In genomic region chr6:6818078-6818639, GRCh38 we compare ENCODE assay signal across 28 cellular contexts.
"Had no signal": no experiment of that assay in that cellular context is flagged by ENCODE, and none has a peak within 500 bp of the region (broad histone marks: within the 10 kb centered on the region; RNA-seq: fewer than 3 reads in every experiment).

No MANE protein-coding gene starts in this region.

- H3K36me3 Mint-ChIP-seq: immature natural killer cell; natural killer cell treated with Interleukin-12 subunit alpha and Interleukin-12 subunit beta and Interleukin-15 and Interleukin-18, amount 100 ng/mL, for 72 hours had no signal

- H3K9me3 ChIP-seq: adrenal gland, ascending aorta, left ventricle myocardium inferior, neutrophil, ovary, prostate gland, spleen, thyroid gland had no signal

- H3K27me3 Mint-ChIP-seq: activated naive CD8-positive, alpha-beta T cell; dendritic cell treated with granulocyte-macrophage colony-stimulating factor and Interleukin-4, amounts not matched to agents 40 ng/mL and 50 ng/mL, for 4 days had no signal

- H3K79me2 ChIP-seq: hepatocyte had no signal

- DNase-seq: activated CD4-positive, alpha-beta T cell treated with anti-CD3 and anti-CD28 coated beads for 1 hour; activated CD4-positive, alpha-beta T cell treated with anti-CD3 and anti-CD28 coated beads, Interleukin-2, amount 50 U/mL, for 1 hour; activated CD8-positive, alpha-beta T cell treated with anti-CD3 and anti-CD28 coated beads, Interleukin-2, amount 10 ng/mL, durations not matched to agents 7 days and 5 days; activated gamma-delta T cell treated with Interleukin-2 at 50 U/mL for 16 hours; adrenal gland; brain microvascular endothelial cell; caudate nucleus; effector CD4-positive, alpha-beta T cell; erythroblast; foreskin melanocyte; glutamatergic neuron; immature natural killer cell; left ventricle myocardium inferior; ovary; spleen; stimulated activated CD4-positive, alpha-beta T cell treated with anti-CD3 and anti-CD28 coated beads, Interleukin-4, amount 100 ng/mL, for 24 hours; substantia nigra; thyroid gland had no signal

- H3K27me3 ChIP-seq: adrenal gland, ascending aorta, brain microvascular endothelial cell, hepatocyte, neutrophil, ovary, spleen, thyroid gland had no signal

- H3K27ac ChIP-seq: adrenal gland, ascending aorta, brain microvascular endothelial cell, hepatocyte, left ventricle myocardium inferior, neutrophil, ovary, prostate gland, spleen, thyroid gland, VCaP had no signal

- H2AFZ ChIP-seq: hepatocyte had no signal

- H3K4me3 Mint-ChIP-seq: activated CD8-positive, alpha-beta T cell treated with anti-CD3 and anti-CD28 coated beads, Interleukin-2, amount 10 ng/mL, durations not matched to agents 7 days and 5 days; activated naive CD8-positive, alpha-beta T cell; activated T-helper 1 cell treated with anti-CD3 and anti-CD28 coated beads, Interleukin-12 subunit alpha, Interleukin-12 subunit beta, Interleukin-2, Interleukin-4 antibody, amounts not matched to agents 30 ng/mL and 10 ng/mL and 1 ng/mL, durations not matched to agents 14 hours and 24 hours and 36 hours; dendritic cell treated with granulocyte-macrophage colony-stimulating factor and Interleukin-4, amounts not matched to agents 40 ng/mL and 50 ng/mL, for 4 days; immature natural killer cell; natural killer cell treated with Interleukin-12 subunit alpha and Interleukin-12 subunit beta and Interleukin-15 and Interleukin-18, amount 100 ng/mL, for 72 hours; stimulated activated naive CD8-positive, alpha-beta T cell treated with anti-CD3 and anti-CD28 coated beads, Interleukin-15, Interleukin-2, amounts not matched to agents 100 ng/mL and 50 ng/mL, for 24 hours had no signal

- ATAC-seq: activated CD8-positive, alpha-beta T cell treated with anti-CD3 and anti-CD28 coated beads, Interleukin-2, amount 10 ng/mL, durations not matched to agents 7 days and 5 days; natural killer cell treated with Interleukin-12 subunit alpha and Interleukin-12 subunit beta and Interleukin-15 and Interleukin-18, amount 100 ng/mL, for 72 hours had no signal

- H3K9me3 Mint-ChIP-seq: activated T-helper 1 cell treated with anti-CD3 and anti-CD28 coated beads, Interleukin-12 subunit alpha, Interleukin-12 subunit beta, Interleukin-2, Interleukin-4 antibody, amounts not matched to agents 30 ng/mL and 10 ng/mL and 1 ng/mL, durations not matched to agents 14 hours and 24 hours and 36 hours; dendritic cell treated with granulocyte-macrophage colony-stimulating factor and Interleukin-4, amounts not matched to agents 40 ng/mL and 50 ng/mL, for 4 days; immature natural killer cell; natural killer cell treated with Interleukin-12 subunit alpha and Interleukin-12 subunit beta and Interleukin-15 and Interleukin-18, amount 100 ng/mL, for 72 hours; stimulated activated naive CD8-positive, alpha-beta T cell treated with anti-CD3 and anti-CD28 coated beads, Interleukin-15, Interleukin-2, amounts not matched to agents 100 ng/mL and 50 ng/mL, for 24 hours had no signal

- H3K36me3 ChIP-seq: adrenal gland, ascending aorta, brain microvascular endothelial cell, left ventricle myocardium inferior, neutrophil, ovary, prostate gland, spleen, thyroid gland had no signal

- H3K4me1 ChIP-seq: adrenal gland, ascending aorta, left ventricle myocardium inferior, prostate gland had no signal

- H3K27ac Mint-ChIP-seq: activated CD8-positive, alpha-beta T cell treated with anti-CD3 and anti-CD28 coated beads, Interleukin-2, amount 10 ng/mL, durations not matched to agents 7 days and 5 days; activated naive CD8-positive, alpha-beta T cell; activated T-helper 1 cell treated with anti-CD3 and anti-CD28 coated beads, Interleukin-12 subunit alpha, Interleukin-12 subunit beta, Interleukin-2, Interleukin-4 antibody, amounts not matched to agents 30 ng/mL and 10 ng/mL and 1 ng/mL, durations not matched to agents 14 hours and 24 hours and 36 hours; dendritic cell treated with granulocyte-macrophage colony-stimulating factor and Interleukin-4, amounts not matched to agents 40 ng/mL and 50 ng/mL, for 4 days; immature natural killer cell; natural killer cell treated with Interleukin-12 subunit alpha and Interleukin-12 subunit beta and Interleukin-15 and Interleukin-18, amount 100 ng/mL, for 72 hours; stimulated activated naive CD8-positive, alpha-beta T cell treated with anti-CD3 and anti-CD28 coated beads, Interleukin-15, Interleukin-2, amounts not matched to agents 100 ng/mL and 50 ng/mL, for 24 hours had no signal

- H3K4me2 ChIP-seq: hepatocyte had no signal

- H3K4me3 ChIP-seq: adrenal gland, ascending aorta, hepatocyte, left ventricle myocardium inferior, ovary, prostate gland, spleen, thyroid gland had no signal
